In the genomic region with DNA sequence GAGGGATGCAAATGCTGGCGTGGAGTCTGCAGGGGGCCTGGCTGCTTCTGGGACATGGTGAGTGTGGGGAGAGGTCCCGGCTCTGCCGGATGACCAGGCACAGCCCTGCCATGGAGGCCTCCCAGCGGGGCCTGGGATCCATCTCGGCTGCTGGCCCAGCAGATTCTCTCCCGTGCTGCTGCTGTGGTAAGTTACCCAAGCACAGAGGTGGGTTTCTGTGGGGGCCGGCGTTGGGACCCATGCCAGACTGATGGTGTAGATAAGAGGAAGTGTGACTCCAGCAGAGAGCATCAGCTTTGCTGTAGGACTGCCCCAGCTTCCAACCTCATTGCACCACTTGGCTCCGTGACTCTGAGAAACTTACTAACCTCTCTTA, we compare ENCODE assay signal across 1 cellular context.
A peak's percentile ranks its signal among the peaks of the same experiment; 100 is the strongest.
TF ChIP-seq lines count a peak whose summit lies in the region.

No MANE protein-coding gene starts in this region.

TF ChIP-seq in K562, 482 proteins besides CTCF, POLR2A, EP300 and RAD21 (continued from another document):
- TF ChIP-seq SPI1 (IDR thresholded peaks at IDR 0.05; ENCODE audit: borderline replicate concordance, low read depth, low read length): 0 out of 2 replicates have a peak, but pooled peaks have one; percentile 4
